Comparison of ENCODE assay signal across 1 cellular context in genomic region chr5:124644582-124644981, GRCh38.
TF ChIP-seq lines count a peak whose summit lies in the region.

No MANE protein-coding gene starts in this region.

TF ChIP-seq in K562, 482 proteins besides CTCF, POLR2A, EP300 and RAD21:
- TF ChIP-seq, protein P1, sequence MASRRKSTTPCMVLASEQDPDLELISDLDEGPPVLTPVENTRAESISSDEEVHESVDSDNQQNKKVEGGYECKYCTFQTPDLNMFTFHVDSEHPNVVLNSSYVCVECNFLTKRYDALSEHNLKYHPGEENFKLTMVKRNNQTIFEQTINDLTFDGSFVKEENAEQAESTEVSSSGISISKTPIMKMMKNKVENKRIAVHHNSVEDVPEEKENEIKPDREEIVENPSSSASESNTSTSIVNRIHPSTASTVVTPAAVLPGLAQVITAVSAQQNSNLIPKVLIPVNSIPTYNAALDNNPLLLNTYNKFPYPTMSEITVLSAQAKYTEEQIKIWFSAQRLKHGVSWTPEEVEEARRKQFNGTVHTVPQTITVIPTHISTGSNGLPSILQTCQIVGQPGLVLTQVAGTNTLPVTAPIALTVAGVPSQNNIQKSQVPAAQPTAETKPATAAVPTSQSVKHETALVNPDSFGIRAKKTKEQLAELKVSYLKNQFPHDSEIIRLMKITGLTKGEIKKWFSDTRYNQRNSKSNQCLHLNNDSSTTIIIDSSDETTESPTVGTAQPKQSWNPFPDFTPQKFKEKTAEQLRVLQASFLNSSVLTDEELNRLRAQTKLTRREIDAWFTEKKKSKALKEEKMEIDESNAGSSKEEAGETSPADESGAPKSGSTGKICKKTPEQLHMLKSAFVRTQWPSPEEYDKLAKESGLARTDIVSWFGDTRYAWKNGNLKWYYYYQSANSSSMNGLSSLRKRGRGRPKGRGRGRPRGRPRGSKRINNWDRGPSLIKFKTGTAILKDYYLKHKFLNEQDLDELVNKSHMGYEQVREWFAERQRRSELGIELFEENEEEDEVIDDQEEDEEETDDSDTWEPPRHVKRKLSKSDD (conservative IDR thresholded peaks at IDR 0.05; ENCODE audit: low read length) = no peak
- peak; percentile 81 for TF ChIP-seq ZNF316 (IDR thresholded peaks at IDR 0.05)
